1 cellular context compared by ENCODE assay signal in the genomic region with DNA sequence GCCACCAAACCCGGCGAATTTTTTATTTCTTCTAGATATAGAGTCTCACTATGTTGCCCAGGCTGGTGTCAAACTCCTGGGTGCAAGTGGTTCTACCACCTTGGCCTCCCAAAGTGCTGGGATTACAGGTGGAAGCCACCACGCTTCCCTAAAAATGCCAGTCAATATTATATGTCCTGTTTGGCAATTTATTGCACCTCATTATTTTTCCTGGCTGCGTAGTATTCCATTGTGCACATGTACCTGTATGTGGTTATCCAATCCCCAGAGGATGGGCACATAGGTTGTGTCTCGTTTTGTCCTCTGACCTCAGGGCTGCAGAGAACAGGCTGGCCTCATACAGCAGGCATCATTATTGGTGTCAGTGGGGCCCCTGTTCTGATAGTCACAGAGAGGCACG.
A peak's percentile ranks its signal among the peaks of the same experiment; 100 is the strongest.
TF ChIP-seq lines count a peak whose summit lies in the region.

No MANE protein-coding gene starts in this region.

TF ChIP-seq in A549, 52 proteins besides CTCF, POLR2A, EP300 and RAD21 (continued from another document):
- no peak for TF ChIP-seq HDAC2 (IDR thresholded peaks at IDR 0.05)
- TF ChIP-seq HOXB13 (CRISPR knock-in tag; IDR thresholded peaks at IDR 0.05; ENCODE audit: low read depth), result no peak
- peak; percentile 59; the same call in 1 of the 2 replicates for TF ChIP-seq CHD4 (IDR thresholded peaks at IDR 0.05; ENCODE audit: borderline replicate concordance)
- TF ChIP-seq ZNF302 (CRISPR knock-in tag; IDR thresholded peaks at IDR 0.05), result no peak
- TF ChIP-seq KDM1A (IDR thresholded peaks at IDR 0.05; ENCODE audit: low read depth), result peak; percentile 88
- no peak for TF ChIP-seq MAFK (IDR thresholded peaks at IDR 0.05; ENCODE audit: partially characterized antibody)
- TF ChIP-seq KDM5A (IDR thresholded peaks at IDR 0.05), result no peak
- no peak for TF ChIP-seq ZFP36 (IDR thresholded peaks at IDR 0.05; ENCODE audit: borderline replicate concordance, partially characterized antibody)
- TF ChIP-seq RFX5 (IDR thresholded peaks at IDR 0.05), result no peak
